In genomic region chr11:33699515-33700424, GRCh38 we compare ENCODE assay signal across 1 cellular context.
TF ChIP-seq lines count a peak whose summit lies in the region.

No MANE protein-coding gene starts in this region.

TF ChIP-seq in HepG2, 621 proteins besides CTCF, POLR2A, EP300 and RAD21 (continued from another document and continues in another):
- TF ChIP-seq ZNF503 (CRISPR knock-in tag; IDR thresholded peaks at IDR 0.05) (0 out of 2 replicates have a peak, but pooled peaks have one; percentile 35), HOXA9 (CRISPR knock-in tag; IDR thresholded peaks at IDR 0.05; ENCODE audit: borderline replicate concordance) (no peak), SOX5 (CRISPR knock-in tag; IDR thresholded peaks at IDR 0.05; ENCODE audit: borderline replicate concordance) (peak; percentile 58), ATF5 (CRISPR knock-in tag; IDR thresholded peaks at IDR 0.05; ENCODE audit: low read depth) (no peak), HCFC1 (IDR thresholded peaks at IDR 0.05; ENCODE audit: low read depth, low read length) (no peak), MAZ (IDR thresholded peaks at IDR 0.05; ENCODE audit: borderline replicate concordance, low read depth, low read length) (peak; percentile 66; the same call in 1 of the 2 replicates), MAZ (CRISPR knock-in tag; IDR thresholded peaks at IDR 0.05; ENCODE audit: low read depth) (peak; percentile 44), ARNT (IDR thresholded peaks at IDR 0.05) (no peak), HNRNPUL1 (IDR thresholded peaks at IDR 0.05; ENCODE audit: low read depth, low read length) (no peak), MAX (IDR thresholded peaks at IDR 0.05) (no peak; the same call in 1 of the 2 replicates), ZNF205 (CRISPR knock-in tag; IDR thresholded peaks at IDR 0.05) (peak; percentile 64; the same call in 1 of the 2 replicates), MTF2 (CRISPR knock-in tag; IDR thresholded peaks at IDR 0.05; ENCODE audit: borderline replicate concordance) (no peak), ZZZ3 (CRISPR knock-in tag; IDR thresholded peaks at IDR 0.05; ENCODE audit: borderline replicate concordance) (no peak), THAP9 (CRISPR knock-in tag; IDR thresholded peaks at IDR 0.05; ENCODE audit: borderline replicate concordance) (peak; percentile 22; the same call in 1 of the 2 replicates), RFX3 (CRISPR knock-in tag; IDR thresholded peaks at IDR 0.05) (peak; percentile 69), NFE2L2 (IDR thresholded peaks at IDR 0.05; ENCODE audit: low read length) (peak; percentile 81), GPBP1L1 (CRISPR knock-in tag; IDR thresholded peaks at IDR 0.05) (no peak), CAMTA2 (CRISPR knock-in tag; IDR thresholded peaks at IDR 0.05; ENCODE audit: borderline replicate concordance) (no peak), PRPF4 (IDR thresholded peaks at IDR 0.05; ENCODE audit: low read depth, low read length, poor library complexity, severe bottlenecking) (no peak), HOXA5 (CRISPR knock-in tag; IDR thresholded peaks at IDR 0.05) (peak; percentile 42; the same call in 1 of the 2 replicates), ZNF468 (CRISPR knock-in tag; IDR thresholded peaks at IDR 0.05) (no peak), HNF1A (IDR thresholded peaks at IDR 0.05; ENCODE audit: low read depth) (no peak), HNF1A (CRISPR knock-in tag; IDR thresholded peaks at IDR 0.05; ENCODE audit: borderline replicate concordance) (peak; percentile 54; the same call in 1 of the 2 replicates), RFXAP (CRISPR knock-in tag; IDR thresholded peaks at IDR 0.05; ENCODE audit: borderline replicate concordance) (peak; percentile 88), ZFX (CRISPR knock-in tag; IDR thresholded peaks at IDR 0.05; ENCODE audit: low read depth) (peak; percentile 46; the same call in 1 of the 2 replicates), ZNF276 (CRISPR knock-in tag; IDR thresholded peaks at IDR 0.05; ENCODE audit: low read depth) (no peak), FOXP1 (IDR thresholded peaks at IDR 0.05) (no peak), FOXP1 (CRISPR knock-in tag; IDR thresholded peaks at IDR 0.05) (0 out of 2 replicates have a peak, but pooled peaks have one; percentile 42), ZNF136 (CRISPR knock-in tag; IDR thresholded peaks at IDR 0.05; ENCODE audit: low read depth) (0 out of 2 replicates have a peak, but pooled peaks have one; percentile 7), SOX13 (IDR thresholded peaks at IDR 0.05) (no peak), SOX13 (CRISPR knock-in tag; conservative IDR thresholded peaks at IDR 0.05 in 1 of 2, IDR thresholded peaks at IDR 0.05 in 1 of 2) (peak in 1 of 2 experiments; percentile 69; a peak in 2 of 4 replicates), ZNF333 (CRISPR knock-in tag; IDR thresholded peaks at IDR 0.05; ENCODE audit: borderline replicate concordance) (0 out of 2 replicates have a peak, but pooled peaks have one; percentile 32), BHLHE40 (IDR thresholded peaks at IDR 0.05; ENCODE audit: low read length) (no peak), ZNF337 (CRISPR knock-in tag; IDR thresholded peaks at IDR 0.05; ENCODE audit: borderline replicate concordance, low read depth) (no peak), ZNF546 (CRISPR knock-in tag; conservative IDR thresholded peaks at IDR 0.05) (no peak), ZNF567 (CRISPR knock-in tag; IDR thresholded peaks at IDR 0.05; ENCODE audit: borderline replicate concordance) (no peak), RFX1 (IDR thresholded peaks at IDR 0.05) (peak; percentile 71), MTA1 (CRISPR knock-in tag; IDR thresholded peaks at IDR 0.05; ENCODE audit: borderline replicate concordance) (peak; percentile 91; the same call in 1 of the 2 replicates), ZNF780A (CRISPR knock-in tag; IDR thresholded peaks at IDR 0.05) (no peak), ZBTB7A (CRISPR knock-in tag; IDR thresholded peaks at IDR 0.05) (peak; percentile 47; the same call in 1 of the 2 replicates), GZF1 (CRISPR knock-in tag; IDR thresholded peaks at IDR 0.05) (no peak), ZEB1 (IDR thresholded peaks at IDR 0.05; ENCODE audit: insufficient replicate concordance, low read depth) (peak; percentile 66), ZBTB4 (CRISPR knock-in tag; IDR thresholded peaks at IDR 0.05; ENCODE audit: borderline replicate concordance) (peak; percentile 63; the same call in 1 of the 2 replicates), DDIT3 (CRISPR knock-in tag; IDR thresholded peaks at IDR 0.05) (no peak), ZNF251 (CRISPR knock-in tag; IDR thresholded peaks at IDR 0.05) (no peak), MAF1 (CRISPR knock-in tag; IDR thresholded peaks at IDR 0.05; ENCODE audit: borderline replicate concordance) (0 out of 2 replicates have a peak, but pooled peaks have one; percentile 28), RXRA (CRISPR knock-in tag; IDR thresholded peaks at IDR 0.05) (peak; percentile 98), MYC (CRISPR knock-in tag; IDR thresholded peaks at IDR 0.05; ENCODE audit: borderline replicate concordance) (peak; percentile 57; the same call in 1 of the 2 replicates), DMAP1 (CRISPR knock-in tag; IDR thresholded peaks at IDR 0.05) (peak; percentile 76; the same call in 1 of the 2 replicates), ZNF7 (CRISPR knock-in tag; IDR thresholded peaks at IDR 0.05) (no peak), ELF1 (CRISPR knock-in tag; IDR thresholded peaks at IDR 0.05) (no peak)
